1 cellular context compared by ENCODE assay signal in genomic region chr7:129144095-129144833, GRCh38.
TF ChIP-seq lines count a peak whose summit lies in the region.

TSS of gene TSPAN33 (plus strand) at chr7:129144707. CDS start at chr7:129144981, 274 bp downstream.

TF ChIP-seq in GM12878, 131 proteins besides CTCF, POLR2A, EP300 and RAD21 (continued from another document):
- TF ChIP-seq PBX3 (IDR thresholded peaks at IDR 0.05; ENCODE audit: insufficient replicate concordance, low read depth, low read length) = peak; percentile 76
- TF ChIP-seq PRDM15 (CRISPR knock-in tag; IDR thresholded peaks at IDR 0.05) = no peak
- 0 out of 2 replicates have a peak, but pooled peaks have one; percentile 19 for TF ChIP-seq MAX (IDR thresholded peaks at IDR 0.05; ENCODE audit: low read depth, low read length)
- TF ChIP-seq TCF12 (IDR thresholded peaks at IDR 0.05; ENCODE audit: low read depth, low read length) = peak; percentile 59; the same call in 1 of the 2 replicates
- peak; percentile 91 for TF ChIP-seq PKNOX1 (IDR thresholded peaks at IDR 0.05)
- TF ChIP-seq IKZF2 (IDR thresholded peaks at IDR 0.05) = 0 out of 4 replicates have a peak, but pooled peaks have one; percentile 14 to 17
- TF ChIP-seq BHLHE40 (IDR thresholded peaks at IDR 0.05; ENCODE audit: borderline replicate concordance in 1 of 2, low read depth in 2 of 2, low read length in 1 of 2) = 0 out of 4 replicates have a peak, but pooled peaks of 1 of the 2 experiments have one; percentile 6
- TF ChIP-seq BRCA1 (IDR thresholded peaks at IDR 0.05; ENCODE audit: low read depth, low read length) = no peak
- no peak for TF ChIP-seq MTA2 (IDR thresholded peaks at IDR 0.05; ENCODE audit: low read depth)
- TF ChIP-seq ASH2L (IDR thresholded peaks at IDR 0.05; ENCODE audit: borderline replicate concordance, low read depth) = no peak
- peak; percentile 43; the same call in 1 of the 2 replicates for TF ChIP-seq CREB1 (IDR thresholded peaks at IDR 0.05; ENCODE audit: low read depth)
- TF ChIP-seq RFX5 (IDR thresholded peaks at IDR 0.05; ENCODE audit: low read depth, low read length) = peak; percentile 70; the same call in 1 of the 2 replicates
- TF ChIP-seq ZNF24 (IDR thresholded peaks at IDR 0.05) = no peak
- TF ChIP-seq EGR1 (IDR thresholded peaks at IDR 0.05; ENCODE audit: borderline replicate concordance in 1 of 2, low read depth in 2 of 2, low read length in 2 of 2) = peak in 1 of 2 experiments; percentile 53; a peak in 1 of 3 replicates
- TF ChIP-seq KLF5 (IDR thresholded peaks at IDR 0.05; ENCODE audit: partially characterized antibody) = no peak
- no peak for TF ChIP-seq GABPA (IDR thresholded peaks at IDR 0.05; ENCODE audit: low read depth)
- no peak for TF ChIP-seq HDGF (IDR thresholded peaks at IDR 0.05)
- TF ChIP-seq MYB (IDR thresholded peaks at IDR 0.05; ENCODE audit: borderline replicate concordance, low read depth, low read length) = no peak
- peak; percentile 54; the same call in 1 of the 2 replicates for TF ChIP-seq IRF3 (IDR thresholded peaks at IDR 0.05)
